Comparison of ENCODE assay signal across 12 cellular contexts in genomic region chr22:42388130-42388797, GRCh38. TPM values are rescaled to one million over a fixed set of nuclear protein-coding genes. Genes with fewer than 3 reads are reported as not detected.
DNase-seq lines count a peak whose midpoint lies in the region; ATAC-seq and TF ChIP-seq lines count a peak whose summit lies in the region.
"Had no signal": no experiment of that assay in that cellular context is flagged by ENCODE, and none has a peak within 500 bp of the region (broad histone marks: within the 10 kb centered on the region; RNA-seq: fewer than 3 reads in every experiment).

No MANE protein-coding gene starts in this region.

- 86 to 88% methylated on average over 9 to 15 of the region's 15 CpGs for WGBS in endodermal cell (ENCODE audit: insufficient coverage in 1 of 2, insufficient read length in 1 of 2), 2 experiments

- no peaks in the 10 kb centered on the region for H3K36me3 Mint-ChIP-seq in endodermal cell (ENCODE audit: low read depth)
- H3K36me3 Mint-ChIP-seq: activated naive CD8-positive, alpha-beta T cell treated with anti-CD3 and anti-CD28 coated beads for 36 hours had no signal

- DNase-seq in COLO668 (lab: John Stamatoyannopoulos, UW; ENCODE audit: unreplicated experiment) (peak; percentile 96), NCI-H1092 (lab: John Stamatoyannopoulos, UW) (peak; percentile 90), NCI-H69 (lab: John Stamatoyannopoulos, UW) (peak; percentile 99), endodermal cell (no peak), medulla oblongata (ENCODE audit: extremely low spot score) (no peak), left lobe of liver (ENCODE audit: low spot score) (no peak)
- DNase-seq: activated B cell treated with CpG ODN at 0.5 μM for 24 hours; activated naive CD8-positive, alpha-beta T cell treated with anti-CD3 and anti-CD28 coated beads for 36 hours; AML-193; uterus had no signal

- ATAC-seq in HG03280 (IDR thresholded peaks at IDR 0.05; ENCODE audit: unreplicated experiment) (no peak), GM18907 (IDR thresholded peaks at IDR 0.05; ENCODE audit: unreplicated experiment) (no peak), left lobe of liver (no peak)

- no peaks in the 10 kb centered on the region for H3K27me3 ChIP-seq in endodermal cell (ENCODE audit: control insufficient read depth, insufficient read depth, low read length, poor library complexity, severe bottlenecking)
- H3K27me3 ChIP-seq: uterus had no signal

- TF ChIP-seq CTCF in endodermal cell (conservative IDR thresholded peaks at IDR 0.05), result no peak

- no peaks in the 10 kb centered on the region for H3K36me3 ChIP-seq in endodermal cell (ENCODE audit: control insufficient read depth, insufficient read depth, low read length)
- H3K36me3 ChIP-seq: uterus had no signal

- H3K4me3 Mint-ChIP-seq in endodermal cell, result no peak overlapping the region
- H3K4me3 Mint-ChIP-seq: activated B cell treated with CpG ODN at 0.5 μM for 24 hours; activated naive CD8-positive, alpha-beta T cell treated with anti-CD3 and anti-CD28 coated beads for 36 hours had no signal

- no peak overlapping the region for H3K27ac Mint-ChIP-seq in endodermal cell
- H3K27ac Mint-ChIP-seq: activated B cell treated with CpG ODN at 0.5 μM for 24 hours; activated naive CD8-positive, alpha-beta T cell treated with anti-CD3 and anti-CD28 coated beads for 36 hours had no signal

- H3K4me3 ChIP-seq in endodermal cell (ENCODE audit: low read length), result no peak overlapping the region
- H3K4me3 ChIP-seq: uterus had no signal

- H3K27me3 Mint-ChIP-seq in endodermal cell (ENCODE audit: insufficient read depth), result peaks cover 12% of the 10 kb centered on the region

- no peak overlapping the region for H3K9ac ChIP-seq in endodermal cell (ENCODE audit: extremely low read depth, low read length, poor library complexity, severe bottlenecking)

- no peaks in the 10 kb centered on the region for H3K4me1 ChIP-seq in endodermal cell (ENCODE audit: control insufficient read depth, insufficient read depth, low read length)
- H3K4me1 ChIP-seq: uterus had no signal

- H3K9me3 ChIP-seq in endodermal cell (ENCODE audit: control insufficient read depth, low read length), result no peaks in the 10 kb centered on the region
- H3K9me3 ChIP-seq: uterus had no signal

- no peaks in the 10 kb centered on the region for H3K9me3 Mint-ChIP-seq in endodermal cell
- H3K9me3 Mint-ChIP-seq: activated B cell treated with CpG ODN at 0.5 μM for 24 hours; activated naive CD8-positive, alpha-beta T cell treated with anti-CD3 and anti-CD28 coated beads for 36 hours had no signal

- no peaks in the 10 kb centered on the region for H3K4me1 Mint-ChIP-seq in endodermal cell
- H3K4me1 Mint-ChIP-seq: activated B cell treated with CpG ODN at 0.5 μM for 24 hours; activated naive CD8-positive, alpha-beta T cell treated with anti-CD3 and anti-CD28 coated beads for 36 hours had no signal

- H3K27ac ChIP-seq in endodermal cell (ENCODE audit: low read depth, low read length), result peak overlapping the region; percentile 94
- H3K27ac ChIP-seq: uterus had no signal

RNA-seq across cellular contexts. Expression of gene NFAM1, which starts 43.9 kb away (rescaled TPM):
- 1 to 10 TPM in 1 of 2 donors, under 1 TPM in 1; 0.92 to 1.1 TPM for total RNA-seq in endodermal cell
- 0.32 TPM for polyA plus RNA-seq in endodermal cell (2013, experiment 1 of 2)
- polyA plus RNA-seq in endodermal cell (2013, experiment 2 of 2), result 0.25 TPM
- total RNA-seq in left lobe of liver, result 2.8 TPM

Comparison
In these comparisons a context has a peak if more than half of its experiments do, and no peak if none do; other contexts are left out.
1. DNase-seq: peak in COLO668 (single experiment), NCI-H1092 (single experiment) and NCI-H69 (single experiment); none in endodermal cell (single experiment), medulla oblongata (single experiment) and left lobe of liver (single experiment).